In the genomic region with DNA sequence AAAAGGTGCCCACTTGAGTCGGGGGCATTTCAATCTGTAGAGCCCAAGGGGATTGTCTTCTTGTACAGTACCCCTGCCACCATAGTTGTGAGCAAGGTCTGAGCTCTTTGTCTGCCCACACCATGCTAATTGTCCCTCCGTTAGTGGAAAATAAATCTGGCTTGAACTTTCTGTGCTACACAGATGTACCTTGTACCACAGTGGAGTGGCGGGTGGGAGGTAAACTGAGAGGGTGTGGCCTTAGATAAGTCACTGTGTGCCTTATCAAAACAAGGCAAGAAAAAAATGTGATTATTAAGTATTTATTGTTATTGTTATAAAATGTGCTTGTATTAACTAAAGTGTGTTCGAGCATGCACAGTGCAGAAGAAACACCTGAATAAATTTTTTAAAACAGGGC, we compare ENCODE assay signal across 7 cellular contexts.
"Had no signal": no experiment of that assay in that cellular context is flagged by ENCODE, and none has a peak within 500 bp of the region (broad histone marks: within the 10 kb centered on the region; RNA-seq: fewer than 3 reads in every experiment).

No MANE protein-coding gene starts in this region.

- DNase-seq: IMR-90, KBM-7, KG1 had no signal

- H3K27ac Mint-ChIP-seq: IgD-negative memory B cell had no signal

- H3K4me1 Mint-ChIP-seq: IgD-negative memory B cell had no signal

- H3K9me3 Mint-ChIP-seq: IgD-negative memory B cell had no signal

- ATAC-seq: K562 had no signal

- H3K4me3 ChIP-seq: K562 had no signal

- H3K36me3 Mint-ChIP-seq: IgD-negative memory B cell had no signal

- H3K4me3 Mint-ChIP-seq: IgD-negative memory B cell had no signal

- FAIRE-seq: HTR-8/SVneo, K562 had no signal

- H3K27ac ChIP-seq: HL-60 had no signal
